ENCODE assay signal across 8 cellular contexts in genomic region chr1:116737855-116738318, GRCh38. TPM values are rescaled to one million over a fixed set of nuclear protein-coding genes. Genes with fewer than 3 reads are reported as not detected.
DNase-seq lines count a peak whose midpoint lies in the region; ATAC-seq and TF ChIP-seq lines count a peak whose summit lies in the region.

No MANE protein-coding gene starts in this region.

- peak overlapping the region; percentile 97 to 99 (median 98) for H3K27ac Mint-ChIP-seq in CD4-positive, CD25-positive, alpha-beta regulatory T cell
- H3K27ac Mint-ChIP-seq in T-helper 1 cell treated with Interleukin-12 subunit alpha and Interleukin-12 subunit beta and Interleukin-4 antibody, amounts not matched to agents 30 μg/mL and 1 μg/mL, for 36 hours, result peak overlapping the region; percentile 99
- H3K27ac Mint-ChIP-seq in endodermal cell, result no peak overlapping the region

- 87 to 92% methylated on average over 5 to 7 of the region's 7 CpGs for WGBS in endodermal cell (ENCODE audit: insufficient coverage in 1 of 2, insufficient read length in 1 of 2), 2 experiments
- WGBS in heart right ventricle, 2 donors, result 91 to 94% methylated on average over 7 of the region's 7 CpGs

- peaks cover 0 to 5% (median 1%) of the 10 kb centered on the region in 7 donors for H3K9me3 Mint-ChIP-seq in CD4-positive, CD25-positive, alpha-beta regulatory T cell
- peaks cover 7% of the 10 kb centered on the region for H3K9me3 Mint-ChIP-seq in T-helper 1 cell treated with Interleukin-12 subunit alpha and Interleukin-12 subunit beta and Interleukin-4 antibody, amounts not matched to agents 30 μg/mL and 1 μg/mL, for 36 hours
- H3K9me3 Mint-ChIP-seq in endodermal cell, result peaks cover 17% of the 10 kb centered on the region

- H3K4me3 ChIP-seq in CD4-positive, CD25-positive, alpha-beta regulatory T cell (ENCODE audit: low read depth, low read length), result peak overlapping the region; percentile 71
- H3K4me3 ChIP-seq in endodermal cell (ENCODE audit: low read length) (no peak overlapping the region), heart right ventricle (no peak overlapping the region), gastrocnemius medialis (no peak overlapping the region)

- H3K27ac ChIP-seq in CD4-positive, CD25-positive, alpha-beta regulatory T cell (ENCODE audit: insufficient read depth, low read length, poor library complexity, severe bottlenecking), result peak overlapping the region; percentile 94
- H3K27ac ChIP-seq in endodermal cell (ENCODE audit: low read depth, low read length) (no peak overlapping the region), heart right ventricle (peak overlapping the region in 1 of 10 donors; percentile 74), gastrocnemius medialis (no peak overlapping the region)

- H3K4me3 Mint-ChIP-seq in CD4-positive, CD25-positive, alpha-beta regulatory T cell, result peak overlapping the region; percentile 64 to 82 (median 72)
- H3K4me3 Mint-ChIP-seq in T-helper 1 cell treated with Interleukin-12 subunit alpha and Interleukin-12 subunit beta and Interleukin-4 antibody, amounts not matched to agents 30 μg/mL and 1 μg/mL, for 36 hours, result peak overlapping the region; percentile 76
- no peak overlapping the region for H3K4me3 Mint-ChIP-seq in endodermal cell

- no peaks in the 10 kb centered on the region for H3K36me3 ChIP-seq in CD4-positive, CD25-positive, alpha-beta regulatory T cell (ENCODE audit: control insufficient read depth, insufficient read depth, low read length)
- H3K36me3 ChIP-seq in endodermal cell (ENCODE audit: control insufficient read depth, insufficient read depth, low read length), result no peaks in the 10 kb centered on the region
- no peaks in the 10 kb centered on the region for H3K36me3 ChIP-seq in heart right ventricle
- H3K36me3 ChIP-seq in gastrocnemius medialis, result no peaks in the 10 kb centered on the region

- peaks cover 29 to 47% (median 42%) of the 10 kb centered on the region in 4 donors for H3K4me1 Mint-ChIP-seq in CD4-positive, CD25-positive, alpha-beta regulatory T cell
- peaks cover 59% of the 10 kb centered on the region for H3K4me1 Mint-ChIP-seq in T-helper 1 cell treated with Interleukin-12 subunit alpha and Interleukin-12 subunit beta and Interleukin-4 antibody, amounts not matched to agents 30 μg/mL and 1 μg/mL, for 36 hours (ENCODE audit: low read depth)
- H3K4me1 Mint-ChIP-seq in endodermal cell, result no peaks in the 10 kb centered on the region

- H3K9me3 ChIP-seq in CD4-positive, CD25-positive, alpha-beta regulatory T cell (ENCODE audit: control insufficient read depth in 2 of 2, low read length in 2 of 2), result peaks cover 1% of the 10 kb centered on the region in 2 experiments
- H3K9me3 ChIP-seq in endodermal cell (ENCODE audit: control insufficient read depth, low read length), result peaks cover 4% of the 10 kb centered on the region
- peaks cover 0 to 8% (median 2%) of the 10 kb centered on the region in 11 donors for H3K9me3 ChIP-seq in heart right ventricle
- no peaks in the 10 kb centered on the region for H3K9me3 ChIP-seq in gastrocnemius medialis

- no peak for TF ChIP-seq POLR2A in gastrocnemius medialis (IDR thresholded peaks at IDR 0.05)

- DNase-seq in CD4-positive, CD25-positive, alpha-beta regulatory T cell, result peak in 2 of 3 donors; percentile 50 to 56
- peak; percentile 32 for DNase-seq in endodermal cell
- no peak for DNase-seq in SKM-1 (lab: John Stamatoyannopoulos, UW; ENCODE audit: unreplicated experiment)
- no peak for DNase-seq in heart right ventricle
- no peak for DNase-seq in gastrocnemius medialis
- DNase-seq in NCI-H2227 treated with DMSO at 0.1 percent for 48 hours (lab: John Stamatoyannopoulos, UW), result no peak

- peaks cover 27% of the 10 kb centered on the region for H3K4me1 ChIP-seq in CD4-positive, CD25-positive, alpha-beta regulatory T cell (ENCODE audit: control insufficient read depth, insufficient read depth, low read length, poor library complexity, severe bottlenecking)
- H3K4me1 ChIP-seq in endodermal cell (ENCODE audit: control insufficient read depth, insufficient read depth, low read length) (no peaks in the 10 kb centered on the region), heart right ventricle (peaks cover 0 to 33% (median 0%) of the 10 kb centered on the region in 9 donors), gastrocnemius medialis (no peaks in the 10 kb centered on the region)

- intact Hi-C loops in heart right ventricle (cut with DNase I) (loop anchor here (1.0 to 10.0 kb wide), 6 partner anchors 79 to 319 kb away; no protein-coding TSS in a partner anchor), gastrocnemius medialis (cut with DNase I; ENCODE audit: low total_unique reads) (loop anchor here (1.0 to 10.0 kb wide), 2 partner anchors 317 to 397 kb away; no protein-coding TSS in a partner anchor)

- H3K36me3 Mint-ChIP-seq in CD4-positive, CD25-positive, alpha-beta regulatory T cell, result peaks cover 2% of the 10 kb centered on the region
- peaks cover 13% of the 10 kb centered on the region for H3K36me3 Mint-ChIP-seq in T-helper 1 cell treated with Interleukin-12 subunit alpha and Interleukin-12 subunit beta and Interleukin-4 antibody, amounts not matched to agents 30 μg/mL and 1 μg/mL, for 36 hours (ENCODE audit: low read depth)
- peaks cover 1% of the 10 kb centered on the region for H3K36me3 Mint-ChIP-seq in endodermal cell (ENCODE audit: low read depth)

- no peaks in the 10 kb centered on the region for H3K27me3 Mint-ChIP-seq in CD4-positive, CD25-positive, alpha-beta regulatory T cell
- no peaks in the 10 kb centered on the region for H3K27me3 Mint-ChIP-seq in T-helper 1 cell treated with Interleukin-12 subunit alpha and Interleukin-12 subunit beta and Interleukin-4 antibody, amounts not matched to agents 30 μg/mL and 1 μg/mL, for 36 hours (ENCODE audit: low read depth)
- peaks cover under 1% of the 10 kb centered on the region for H3K27me3 Mint-ChIP-seq in endodermal cell (ENCODE audit: insufficient read depth)

- in situ Hi-C loops in gastrocnemius medialis (cut with MboI; ENCODE audit: low sequenced_read_pairs in 4 of 4), result loop anchor here in 3 of 4 donors (5.0 to 10.0 kb wide), 2 partner anchors 314 to 317 kb away; no protein-coding TSS in a partner anchor

- H3K9ac ChIP-seq in endodermal cell (ENCODE audit: extremely low read depth, low read length, poor library complexity, severe bottlenecking), result no peak overlapping the region

- H3K27me3 ChIP-seq in CD4-positive, CD25-positive, alpha-beta regulatory T cell (ENCODE audit: control insufficient read depth, insufficient read depth, low read length), result no peaks in the 10 kb centered on the region
- H3K27me3 ChIP-seq in endodermal cell (ENCODE audit: control insufficient read depth, insufficient read depth, low read length, poor library complexity, severe bottlenecking), result no peaks in the 10 kb centered on the region
- peaks cover 0 to 3% (median 0%) of the 10 kb centered on the region in 7 donors for H3K27me3 ChIP-seq in heart right ventricle
- no peaks in the 10 kb centered on the region for H3K27me3 ChIP-seq in gastrocnemius medialis

- peak; percentile 6 to 30 for ATAC-seq in CD4-positive, CD25-positive, alpha-beta regulatory T cell (ENCODE audit: low read depth in 2 of 2)
- ATAC-seq in GM21529 (IDR thresholded peaks at IDR 0.05; ENCODE audit: unreplicated experiment), result peak; percentile 44
- no peak for ATAC-seq in heart right ventricle
- no peak for ATAC-seq in gastrocnemius medialis

- TF ChIP-seq CTCF in endodermal cell (conservative IDR thresholded peaks at IDR 0.05), result no peak
- TF ChIP-seq CTCF in heart right ventricle (IDR thresholded peaks at IDR 0.05), result no peak
- TF ChIP-seq CTCF in gastrocnemius medialis (IDR thresholded peaks at IDR 0.05 in 4 of 5, conservative IDR thresholded peaks at IDR 0.05 in 1 of 5), result no peak

RNA-seq across cellular contexts. Expression of gene CD2, which starts 16.3 kb away (rescaled TPM):
- total RNA-seq in CD4-positive, CD25-positive, alpha-beta regulatory T cell, result 192 TPM
- polyA plus RNA-seq in CD4-positive, CD25-positive, alpha-beta regulatory T cell, result 100 to 1,000 TPM; 341 to 457 (median 393) TPM
- not detected for total RNA-seq in endodermal cell
- not detected for polyA plus RNA-seq in endodermal cell (2013, experiment 1 of 2)
- not detected for polyA plus RNA-seq in endodermal cell (2013, experiment 2 of 2)
- total RNA-seq in heart right ventricle, result 1 to 10 TPM in 4 of 10 donors, under 1 TPM in 3, not detected in 3; 0.20 to 6.5 (median 1.2) TPM
- 1 to 10 TPM in 1 of 2 donors, under 1 TPM in 1; 0.49 to 1.0 TPM for polyA plus RNA-seq in heart right ventricle
- under 1 TPM in 1 of 4 donors, not detected in 3; 0.16 TPM for total RNA-seq in gastrocnemius medialis

Comparison
In these comparisons a context has a peak if more than half of its experiments do, and no peak if none do; other contexts are left out.
1. ATAC-seq: peak in CD4-positive, CD25-positive, alpha-beta regulatory T cell (2 of 2) and GM21529 (single experiment); none in heart right ventricle (0 of 8) and gastrocnemius medialis (0 of 2).
2. DNase-seq: peak in CD4-positive, CD25-positive, alpha-beta regulatory T cell (2 of 3) and endodermal cell (single experiment); none in SKM-1 (single experiment), heart right ventricle (0 of 2), gastrocnemius medialis (0 of 2) and NCI-H2227 treated with DMSO at 0.1 percent for 48 hours (single experiment).
3. RNA of gene CD2, which starts 16.3 kb away (total RNA-seq): 192 TPM in CD4-positive, CD25-positive, alpha-beta regulatory T cell (single experiment); 0.20 to 6.5 TPM in heart right ventricle, 0.16 TPM in gastrocnemius medialis and not detected in endodermal cell; every median in the first group is over 10 times any median in the second.